Comparison of ENCODE assay signal across 1 cellular context in the genomic region with DNA sequence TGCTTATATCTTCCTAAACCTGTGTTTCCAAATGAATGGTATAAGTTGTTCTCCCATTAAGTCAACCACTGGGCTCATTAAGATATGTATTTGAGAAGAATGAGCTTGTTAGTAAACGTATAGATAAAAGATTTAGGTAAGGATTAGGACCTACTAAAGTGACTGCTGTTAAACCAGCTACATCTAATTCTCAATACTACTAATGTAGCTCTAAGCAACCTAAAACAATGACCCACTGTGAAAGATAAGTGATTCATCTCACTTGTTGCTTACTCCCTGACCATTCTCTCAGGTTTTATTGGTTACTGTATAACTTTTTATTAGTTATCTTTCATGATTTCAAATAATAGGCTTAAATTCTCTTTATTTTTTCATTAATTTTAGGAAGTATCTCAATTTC.
TF ChIP-seq lines count a peak whose summit lies in the region.

No MANE protein-coding gene starts in this region.

TF ChIP-seq in endothelial cell of umbilical vein, 7 proteins besides CTCF, POLR2A, EP300 and RAD21:
- no peak for TF ChIP-seq EZH2 (IDR thresholded peaks at IDR 0.05; ENCODE audit: borderline replicate concordance, low read depth, low read length, severe bottlenecking)
- TF ChIP-seq MYC (IDR thresholded peaks at IDR 0.05; ENCODE audit: low read depth, low read length) = no peak
- TF ChIP-seq JUN (IDR thresholded peaks at IDR 0.05; ENCODE audit: borderline replicate concordance, insufficient read depth, insufficient read length, low read depth) = no peak
- no peak for TF ChIP-seq FOS (IDR thresholded peaks at IDR 0.05; ENCODE audit: borderline replicate concordance, insufficient read depth, low read length)
- no peak for TF ChIP-seq POLR2AphosphoS5 (IDR thresholded peaks at IDR 0.05; ENCODE audit: insufficient read depth, low read depth, low read length)
- TF ChIP-seq, protein P1, sequence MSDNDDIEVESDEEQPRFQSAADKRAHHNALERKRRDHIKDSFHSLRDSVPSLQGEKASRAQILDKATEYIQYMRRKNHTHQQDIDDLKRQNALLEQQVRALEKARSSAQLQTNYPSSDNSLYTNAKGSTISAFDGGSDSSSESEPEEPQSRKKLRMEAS (IDR thresholded peaks at IDR 0.05; ENCODE audit: insufficient read depth, insufficient read length) = no peak
- TF ChIP-seq GATA2 (IDR thresholded peaks at IDR 0.05; ENCODE audit: insufficient read depth, insufficient read length, low read depth, low read length) = no peak
TF ChIP-seq in endothelial cell of umbilical vein: peak in this region for 0.
